In the genomic region with DNA sequence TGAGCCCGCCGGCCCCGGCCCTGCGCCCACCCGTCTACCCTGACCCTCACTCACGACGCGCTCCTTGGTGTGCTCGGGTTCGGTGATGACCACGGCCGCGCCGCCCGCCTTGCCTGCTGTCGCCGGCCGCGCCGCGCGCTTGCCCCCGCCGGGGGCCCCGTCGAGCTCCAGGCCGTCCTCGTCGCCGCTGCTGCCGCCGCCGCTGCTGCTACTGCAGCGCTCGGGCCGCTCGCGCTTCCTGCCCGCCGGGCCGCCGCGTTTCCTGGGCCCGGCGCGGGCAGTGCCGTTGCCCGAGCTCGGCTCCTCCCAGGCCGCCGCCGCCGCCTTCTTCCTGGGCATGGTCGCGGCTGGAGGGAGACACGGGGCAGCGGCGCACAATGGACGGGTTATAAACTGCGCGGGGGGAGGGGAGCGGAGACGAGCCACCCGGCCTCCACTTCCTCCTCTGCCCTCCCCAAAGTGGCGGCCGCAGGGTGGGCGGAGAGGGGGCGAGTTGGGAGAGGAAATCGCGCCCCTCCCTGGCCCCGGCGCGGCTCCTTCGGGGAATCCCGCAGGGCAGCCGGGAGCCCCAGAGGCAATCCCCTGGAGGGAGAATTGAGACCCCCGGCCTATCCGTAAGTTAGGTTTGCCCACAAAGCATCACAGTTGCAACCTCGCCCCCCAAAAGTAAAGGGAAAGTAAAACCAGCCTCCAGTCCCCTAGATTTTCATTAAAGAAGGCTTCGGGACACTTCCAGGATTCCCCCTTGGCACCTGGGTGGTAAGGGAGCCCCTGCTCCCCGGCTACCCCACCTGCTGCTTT, we compare ENCODE assay signal across 1 cellular context.
TF ChIP-seq lines count a peak whose summit lies in the region.

No MANE protein-coding gene starts in this region.

TF ChIP-seq in GM23338, 12 proteins besides CTCF, POLR2A, EP300 and RAD21 (continued from another document):
- TF ChIP-seq, protein P1, sequence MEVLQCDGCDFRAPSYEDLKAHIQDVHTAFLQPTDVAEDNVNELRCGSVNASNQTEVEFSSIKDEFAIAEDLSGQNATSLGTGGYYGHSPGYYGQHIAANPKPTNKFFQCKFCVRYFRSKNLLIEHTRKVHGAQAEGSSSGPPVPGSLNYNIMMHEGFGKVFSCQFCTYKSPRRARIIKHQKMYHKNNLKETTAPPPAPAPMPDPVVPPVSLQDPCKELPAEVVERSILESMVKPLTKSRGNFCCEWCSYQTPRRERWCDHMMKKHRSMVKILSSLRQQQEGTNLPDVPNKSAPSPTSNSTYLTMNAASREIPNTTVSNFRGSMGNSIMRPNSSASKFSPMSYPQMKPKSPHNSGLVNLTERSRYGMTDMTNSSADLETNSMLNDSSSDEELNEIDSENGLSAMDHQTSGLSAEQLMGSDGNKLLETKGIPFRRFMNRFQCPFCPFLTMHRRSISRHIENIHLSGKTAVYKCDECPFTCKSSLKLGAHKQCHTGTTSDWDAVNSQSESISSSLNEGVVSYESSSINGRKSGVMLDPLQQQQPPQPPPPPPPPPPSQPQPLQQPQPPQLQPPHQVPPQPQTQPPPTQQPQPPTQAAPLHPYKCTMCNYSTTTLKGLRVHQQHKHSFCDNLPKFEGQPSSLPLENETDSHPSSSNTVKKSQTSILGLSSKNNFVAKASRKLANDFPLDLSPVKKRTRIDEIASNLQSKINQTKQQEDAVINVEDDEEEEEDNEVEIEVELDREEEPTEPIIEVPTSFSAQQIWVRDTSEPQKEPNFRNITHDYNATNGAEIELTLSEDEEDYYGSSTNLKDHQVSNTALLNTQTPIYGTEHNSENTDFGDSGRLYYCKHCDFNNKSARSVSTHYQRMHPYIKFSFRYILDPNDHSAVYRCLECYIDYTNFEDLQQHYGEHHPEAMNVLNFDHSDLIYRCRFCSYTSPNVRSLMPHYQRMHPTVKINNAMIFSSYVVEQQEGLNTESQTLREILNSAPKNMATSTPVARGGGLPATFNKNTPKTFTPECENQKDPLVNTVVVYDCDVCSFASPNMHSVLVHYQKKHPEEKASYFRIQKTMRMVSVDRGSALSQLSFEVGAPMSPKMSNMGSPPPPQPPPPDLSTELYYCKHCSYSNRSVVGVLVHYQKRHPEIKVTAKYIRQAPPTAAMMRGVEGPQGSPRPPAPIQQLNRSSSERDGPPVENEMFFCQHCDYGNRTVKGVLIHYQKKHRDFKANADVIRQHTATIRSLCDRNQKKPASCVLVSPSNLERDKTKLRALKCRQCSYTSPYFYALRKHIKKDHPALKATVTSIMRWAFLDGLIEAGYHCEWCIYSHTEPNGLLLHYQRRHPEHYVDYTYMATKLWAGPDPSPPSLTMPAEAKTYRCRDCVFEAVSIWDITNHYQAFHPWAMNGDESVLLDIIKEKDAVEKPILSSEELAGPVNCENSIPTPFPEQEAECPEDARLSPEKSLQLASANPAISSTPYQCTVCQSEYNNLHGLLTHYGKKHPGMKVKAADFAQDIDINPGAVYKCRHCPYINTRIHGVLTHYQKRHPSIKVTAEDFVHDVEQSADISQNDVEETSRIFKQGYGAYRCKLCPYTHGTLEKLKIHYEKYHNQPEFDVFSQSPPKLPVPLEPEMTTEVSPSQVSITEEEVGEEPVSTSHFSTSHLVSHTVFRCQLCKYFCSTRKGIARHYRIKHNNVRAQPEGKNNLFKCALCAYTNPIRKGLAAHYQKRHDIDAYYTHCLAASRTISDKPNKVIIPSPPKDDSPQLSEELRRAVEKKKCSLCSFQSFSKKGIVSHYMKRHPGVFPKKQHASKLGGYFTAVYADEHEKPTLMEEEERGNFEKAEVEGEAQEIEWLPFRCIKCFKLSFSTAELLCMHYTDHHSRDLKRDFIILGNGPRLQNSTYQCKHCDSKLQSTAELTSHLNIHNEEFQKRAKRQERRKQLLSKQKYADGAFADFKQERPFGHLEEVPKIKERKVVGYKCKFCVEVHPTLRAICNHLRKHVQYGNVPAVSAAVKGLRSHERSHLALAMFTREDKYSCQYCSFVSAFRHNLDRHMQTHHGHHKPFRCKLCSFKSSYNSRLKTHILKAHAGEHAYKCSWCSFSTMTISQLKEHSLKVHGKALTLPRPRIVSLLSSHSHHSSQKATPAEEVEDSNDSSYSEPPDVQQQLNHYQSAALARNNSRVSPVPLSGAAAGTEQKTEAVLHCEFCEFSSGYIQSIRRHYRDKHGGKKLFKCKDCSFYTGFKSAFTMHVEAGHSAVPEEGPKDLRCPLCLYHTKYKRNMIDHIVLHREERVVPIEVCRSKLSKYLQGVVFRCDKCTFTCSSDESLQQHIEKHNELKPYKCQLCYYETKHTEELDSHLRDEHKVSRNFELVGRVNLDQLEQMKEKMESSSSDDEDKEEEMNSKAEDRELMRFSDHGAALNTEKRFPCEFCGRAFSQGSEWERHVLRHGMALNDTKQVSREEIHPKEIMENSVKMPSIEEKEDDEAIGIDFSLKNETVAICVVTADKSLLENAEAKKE (CRISPR knock-in tag; IDR thresholded peaks at IDR 0.05): no peak
- TF ChIP-seq POLR2AphosphoS5 (IDR thresholded peaks at IDR 0.05; ENCODE audit: low read depth): peak; percentile 72
TF ChIP-seq in GM23338: peak in this region for 2.
